18 cellular contexts compared by ENCODE assay signal in genomic region chr11:71532016-71532610, GRCh38. TPM values are rescaled to one million over a fixed set of nuclear protein-coding genes. Genes with fewer than 3 reads are reported as not detected.
"Had no signal": no experiment of that assay in that cellular context is flagged by ENCODE, and none has a peak within 500 bp of the region (broad histone marks: within the 10 kb centered on the region; RNA-seq: fewer than 3 reads in every experiment).

No MANE protein-coding gene starts in this region.

- H2AFZ ChIP-seq: parathyroid adenoma had no signal

- H3K9ac ChIP-seq: parathyroid adenoma had no signal

- H3K4me3 Mint-ChIP-seq: activated naive CD4-positive, alpha-beta T cell treated with anti-CD3 and anti-CD28 coated beads, Interleukin-2, amount 10 ng/mL, durations not matched to agents 7 days and 5 days; mesothelial cell of epicardium; T-helper 17 cell; WTC11 had no signal

- H3K27ac Mint-ChIP-seq: activated naive CD4-positive, alpha-beta T cell treated with anti-CD3 and anti-CD28 coated beads, Interleukin-2, amount 10 ng/mL, durations not matched to agents 7 days and 5 days; activated T-helper 2 cell treated with anti-CD3 and anti-CD28 coated beads, Interferon-gamma antibody, Interleukin-2, Interleukin-4, amounts not matched to agents 10 μg/mL and 5 μg/mL and 100 μg/mL, durations not matched to agents 14 hours and 24 hours and 36 hours; mesothelial cell of epicardium; T-helper 17 cell; WTC11 had no signal

- H3K27ac ChIP-seq: cardiac muscle cell, esophagus squamous epithelium, lower lobe of right lung, parathyroid adenoma, thyroid gland, uterus had no signal

- H3K9me3 ChIP-seq: esophagus squamous epithelium, lower lobe of right lung, thyroid gland, uterus had no signal

- H3K9me3 Mint-ChIP-seq: activated naive CD4-positive, alpha-beta T cell treated with anti-CD3 and anti-CD28 coated beads, Interleukin-2, amount 10 ng/mL, durations not matched to agents 7 days and 5 days; activated T-helper 2 cell treated with anti-CD3 and anti-CD28 coated beads, Interferon-gamma antibody, Interleukin-2, Interleukin-4, amounts not matched to agents 10 μg/mL and 5 μg/mL and 100 μg/mL, durations not matched to agents 14 hours and 24 hours and 36 hours; mesothelial cell of epicardium; WTC11 had no signal

- H3K4me1 ChIP-seq: esophagus squamous epithelium, lower lobe of right lung, parathyroid adenoma, thyroid gland, uterus had no signal

- H3K36me3 Mint-ChIP-seq: activated naive CD4-positive, alpha-beta T cell treated with anti-CD3 and anti-CD28 coated beads, Interleukin-2, amount 10 ng/mL, durations not matched to agents 7 days and 5 days; mesothelial cell of epicardium; WTC11 had no signal

- DNase-seq: activated CD4-positive, alpha-beta T cell treated with anti-CD3 and anti-CD28 coated beads for 48 hours; activated naive CD4-positive, alpha-beta T cell treated with anti-CD3 and anti-CD28 coated beads, Interleukin-2, amount 10 ng/mL, durations not matched to agents 7 days and 5 days; activated T-cell treated with anti-CD3 and anti-CD28 coated beads for 4 hours; esophagus squamous epithelium; foreskin fibroblast; glutamatergic neuron; lower lobe of right lung; retina; small intestine; T-helper 17 cell; thyroid gland; uterus had no signal

- ATAC-seq: lower lobe of right lung, T-helper 17 cell, WTC11 had no signal

- H3K79me2 ChIP-seq: parathyroid adenoma had no signal

- H3K27me3 ChIP-seq: cardiac muscle cell, esophagus squamous epithelium, thyroid gland, uterus had no signal

- H3K4me1 Mint-ChIP-seq: activated naive CD4-positive, alpha-beta T cell treated with anti-CD3 and anti-CD28 coated beads, Interleukin-2, amount 10 ng/mL, durations not matched to agents 7 days and 5 days; WTC11 had no signal

RNA-seq across cellular contexts. Expression of gene KRTAP5-7, which starts 5.0 kb away (rescaled TPM):
- total RNA-seq: cardiac muscle cell, lower lobe of right lung, T-helper 17 cell had no signal
- polyA plus RNA-seq: cardiac muscle cell had no signal

RNA-seq across cellular contexts. Expression of gene KRTAP5-8, which starts 5.7 kb away (rescaled TPM):
- total RNA-seq: activated T-helper 2 cell treated with anti-CD3 and anti-CD28 coated beads, Interferon-gamma antibody, Interleukin-2, Interleukin-4, amounts not matched to agents 10 μg/mL and 5 μg/mL and 100 μg/mL, durations not matched to agents 14 hours and 24 hours and 36 hours; cardiac muscle cell; lower lobe of right lung; WTC11 had no signal
- polyA plus RNA-seq: adipose tissue, cardiac muscle cell had no signal

RNA-seq across cellular contexts. Expression of gene KRTAP5-9, which starts 16.1 kb away (rescaled TPM):
- total RNA-seq: activated T-helper 2 cell treated with anti-CD3 and anti-CD28 coated beads, Interferon-gamma antibody, Interleukin-2, Interleukin-4, amounts not matched to agents 10 μg/mL and 5 μg/mL and 100 μg/mL, durations not matched to agents 14 hours and 24 hours and 36 hours; esophagus squamous epithelium; lower lobe of right lung; T-helper 17 cell; uterus; WTC11 had no signal
- polyA plus RNA-seq: adipose tissue, cardiac muscle cell had no signal

RNA-seq across cellular contexts. Expression of gene KRTAP5-10, which starts 33.2 kb away (rescaled TPM):
- total RNA-seq: activated T-helper 2 cell treated with anti-CD3 and anti-CD28 coated beads, Interferon-gamma antibody, Interleukin-2, Interleukin-4, amounts not matched to agents 10 μg/mL and 5 μg/mL and 100 μg/mL, durations not matched to agents 14 hours and 24 hours and 36 hours; cardiac muscle cell; esophagus squamous epithelium; lower lobe of right lung; T-helper 17 cell; thyroid gland; WTC11 had no signal
- polyA plus RNA-seq: adipose tissue had no signal

RNA-seq across cellular contexts. Expression of gene KRTAP5-11, which starts 50.6 kb away (rescaled TPM):
- total RNA-seq: activated T-helper 2 cell treated with anti-CD3 and anti-CD28 coated beads, Interferon-gamma antibody, Interleukin-2, Interleukin-4, amounts not matched to agents 10 μg/mL and 5 μg/mL and 100 μg/mL, durations not matched to agents 14 hours and 24 hours and 36 hours; cardiac muscle cell; esophagus squamous epithelium; lower lobe of right lung; mesothelial cell of epicardium; T-helper 17 cell; thyroid gland; uterus; WTC11 had no signal
- polyA plus RNA-seq: adipose tissue, cardiac muscle cell, small intestine had no signal
